10 cellular contexts compared by ENCODE assay signal in the genomic region with DNA sequence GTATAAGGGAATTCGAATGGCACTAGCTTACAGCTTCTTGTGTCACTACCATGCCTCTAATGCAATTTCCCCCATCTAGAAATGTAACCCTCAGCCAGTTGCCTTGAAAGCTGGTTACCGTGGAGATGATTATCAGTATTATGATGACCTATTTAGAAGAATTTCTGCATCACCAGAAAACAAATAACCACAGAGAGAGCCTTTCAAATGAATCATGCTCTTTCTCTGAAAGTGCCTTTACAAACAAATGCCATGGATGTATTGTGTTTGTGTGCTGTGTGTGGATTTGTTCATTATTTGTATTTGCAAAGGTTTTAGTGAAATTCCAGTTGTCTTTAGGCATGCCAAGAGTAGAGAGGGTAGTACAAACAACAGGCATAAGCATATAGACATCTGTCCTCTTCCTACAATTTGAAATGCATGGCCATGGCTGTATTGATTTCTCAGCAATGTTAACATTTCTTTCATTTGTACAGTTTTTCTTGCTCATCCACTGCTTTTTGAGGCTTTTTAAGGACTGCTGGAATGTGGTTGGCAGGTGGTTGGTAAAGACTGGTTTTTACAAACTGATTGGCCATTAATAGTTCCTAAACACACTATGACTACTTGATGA.
A peak's percentile ranks its signal among the peaks of the same experiment; 100 is the strongest.
DNase-seq lines count a peak whose midpoint lies in the region; ATAC-seq and TF ChIP-seq lines count a peak whose summit lies in the region.
"Had no signal": no experiment of that assay in that cellular context is flagged by ENCODE, and none has a peak within 500 bp of the region (broad histone marks: within the 10 kb centered on the region; RNA-seq: fewer than 3 reads in every experiment).

No MANE protein-coding gene starts in this region.

- no peaks in the 10 kb centered on the region for H3K36me3 ChIP-seq in thoracic aorta

- H3K27me3 Mint-ChIP-seq in activated naive CD8-positive, alpha-beta T cell treated with anti-CD3 and anti-CD28 coated beads, Interleukin-2, amount 50 U/mL, for 24 hours, result peaks cover 2% of the 10 kb centered on the region

- H3K27ac Mint-ChIP-seq in activated naive CD8-positive, alpha-beta T cell treated with anti-CD3 and anti-CD28 coated beads, Interleukin-2, amount 50 U/mL, for 24 hours, result no peak overlapping the region

- ATAC-seq in SK-N-SH treated with all-trans-retinoic acid at 6 μM for 48 hours (peak; percentile 85), thoracic aorta (ENCODE audit: insufficient number of reproducible peaks, low FRiP score, low read depth) (peak; percentile 83), HG03469 (IDR thresholded peaks at IDR 0.05; ENCODE audit: unreplicated experiment) (no peak), GM19463 (IDR thresholded peaks at IDR 0.05; ENCODE audit: unreplicated experiment) (no peak), GM18520 (IDR thresholded peaks at IDR 0.05; ENCODE audit: unreplicated experiment) (no peak)
- ATAC-seq in activated naive CD8-positive, alpha-beta T cell treated with anti-CD3 and anti-CD28 coated beads, Interleukin-2, amount 50 U/mL, for 24 hours, result no peak
- ATAC-seq: esophagus mucosa had no signal

- no peaks in the 10 kb centered on the region for H3K36me3 Mint-ChIP-seq in activated naive CD8-positive, alpha-beta T cell treated with anti-CD3 and anti-CD28 coated beads, Interleukin-2, amount 50 U/mL, for 24 hours (ENCODE audit: low read depth)

- H3K9me3 ChIP-seq in thoracic aorta, result no peaks in the 10 kb centered on the region

- H3K4me1 ChIP-seq in thoracic aorta (ENCODE audit: control insufficient read depth in 1 of 2, low read depth in 2 of 2), result peaks cover 31 to 58% of the 10 kb centered on the region in 2 donors

- no peaks in the 10 kb centered on the region for H3K27me3 ChIP-seq in thoracic aorta (replicated peaks; ENCODE audit: insufficient read depth)

- TF ChIP-seq CTCF in thoracic aorta (IDR thresholded peaks at IDR 0.05), result no peak

- H3K27ac ChIP-seq in thoracic aorta, result peak overlapping the region; percentile 31 to 44

- H3K4me1 Mint-ChIP-seq in activated naive CD8-positive, alpha-beta T cell treated with anti-CD3 and anti-CD28 coated beads, Interleukin-2, amount 50 U/mL, for 24 hours, result no peaks in the 10 kb centered on the region

- H3K4me3 ChIP-seq in thoracic aorta, result no peak overlapping the region

- no peaks in the 10 kb centered on the region for H3K9me3 Mint-ChIP-seq in activated naive CD8-positive, alpha-beta T cell treated with anti-CD3 and anti-CD28 coated beads, Interleukin-2, amount 50 U/mL, for 24 hours

- DNase-seq in HPDE6-E6E7 (ENCODE audit: extremely low spot score), result peak; percentile 55
- DNase-seq in fibroblast of the conjunctiva (ENCODE audit: low read depth), result peak; percentile 85
- no peak for DNase-seq in thoracic aorta (ENCODE audit: low spot score)
- no peak for DNase-seq in activated naive CD8-positive, alpha-beta T cell treated with anti-CD3 and anti-CD28 coated beads, Interleukin-2, amount 50 U/mL, for 24 hours
- DNase-seq: OCI-M1 had no signal

- H3K4me3 Mint-ChIP-seq in activated naive CD8-positive, alpha-beta T cell treated with anti-CD3 and anti-CD28 coated beads, Interleukin-2, amount 50 U/mL, for 24 hours, result no peak overlapping the region

TF ChIP-seq in SK-N-SH treated with all-trans-retinoic acid at 6 μM for 48 hours, 23 proteins besides CTCF, POLR2A, EP300 and RAD21:
- TF ChIP-seq SNAI2 (CRISPR knock-in tag; IDR thresholded peaks at IDR 0.05) (peak; percentile 17; the same call in 1 of the 2 replicates), ZC3H10 (CRISPR knock-in tag; IDR thresholded peaks at IDR 0.05) (no peak), ZFP3 (CRISPR knock-in tag; IDR thresholded peaks at IDR 0.05) (peak; percentile 44), ARNTL (CRISPR knock-in tag; IDR thresholded peaks at IDR 0.05; ENCODE audit: borderline replicate concordance, low read depth) (no peak), TCF4 (CRISPR knock-in tag; IDR thresholded peaks at IDR 0.05; ENCODE audit: borderline replicate concordance) (no peak), ISL1 (CRISPR knock-in tag; IDR thresholded peaks at IDR 0.05) (peak; percentile 56)

Comparison
In these comparisons a context has a peak if more than half of its experiments do, and no peak if none do; other contexts are left out.
1. DNase-seq: peak in HPDE6-E6E7 (single experiment) and fibroblast of the conjunctiva (single experiment); none in thoracic aorta (single experiment) and activated naive CD8-positive, alpha-beta T cell treated with anti-CD3 and anti-CD28 coated beads, Interleukin-2, amount 50 U/mL, for 24 hours (single experiment).
2. ATAC-seq: peak in SK-N-SH treated with all-trans-retinoic acid at 6 μM for 48 hours (single experiment) and thoracic aorta (single experiment); none in HG03469 (single experiment), GM19463 (single experiment), GM18520 (single experiment) and activated naive CD8-positive, alpha-beta T cell treated with anti-CD3 and anti-CD28 coated beads, Interleukin-2, amount 50 U/mL, for 24 hours (single experiment).